ENCODE assay signal across 8 cellular contexts in the genomic region with DNA sequence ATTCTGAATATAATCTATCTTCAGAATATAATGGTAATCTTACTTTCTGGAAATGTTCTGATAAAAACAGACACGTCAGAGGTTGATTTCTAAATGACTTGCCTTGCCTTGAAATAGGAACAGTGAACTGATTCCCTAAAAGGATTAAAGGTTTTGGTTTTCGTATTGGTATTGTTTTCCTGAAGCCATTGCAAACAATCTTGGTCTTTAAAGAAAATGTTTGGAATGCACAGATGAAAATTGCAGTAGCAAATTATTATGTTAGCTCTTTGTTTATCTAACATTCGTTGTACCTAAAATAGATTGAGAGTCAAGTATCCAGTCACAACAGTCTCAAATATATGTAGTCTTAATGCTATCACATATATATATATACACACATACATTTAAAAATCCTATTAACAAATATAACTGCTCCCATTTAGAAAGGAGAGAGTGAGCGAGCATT. TPM values are rescaled to one million over a fixed set of nuclear protein-coding genes. Genes with fewer than 3 reads are reported as not detected.
DNase-seq lines count a peak whose midpoint lies in the region; ATAC-seq lines count a peak whose summit lies in the region.

No MANE protein-coding gene starts in this region.

- peak overlapping the region; percentile 99 for H3K4me3 ChIP-seq in iPS-11a (ENCODE audit: low read depth, low read length)

- peaks cover 38% of the 10 kb centered on the region for H3K27me3 Mint-ChIP-seq in activated T-helper 2 cell treated with anti-CD3 and anti-CD28 coated beads, Interferon-gamma antibody, Interleukin-2, Interleukin-4, amounts not matched to agents 10 μg/mL and 5 μg/mL and 100 μg/mL, durations not matched to agents 14 hours and 24 hours and 36 hours (ENCODE audit: low read depth)
- no peaks in the 10 kb centered on the region for H3K27me3 Mint-ChIP-seq in stimulated activated memory B cell treated with anti-CD40 and anti-IgM and Interleukin-4, amounts not matched to agents 10 μg/mL and 1 μg/mL and 100 μg/mL, for 72 hours

- no peak for ATAC-seq in stimulated activated memory B cell treated with anti-CD40 and anti-IgM and Interleukin-4, amounts not matched to agents 10 μg/mL and 1 μg/mL and 100 μg/mL, for 72 hours

- H3K9me3 Mint-ChIP-seq in activated T-helper 2 cell treated with anti-CD3 and anti-CD28 coated beads, Interferon-gamma antibody, Interleukin-2, Interleukin-4, amounts not matched to agents 10 μg/mL and 5 μg/mL and 100 μg/mL, durations not matched to agents 14 hours and 24 hours and 36 hours, result no peaks in the 10 kb centered on the region
- H3K9me3 Mint-ChIP-seq in stimulated activated memory B cell treated with anti-CD40 and anti-IgM and Interleukin-4, amounts not matched to agents 10 μg/mL and 1 μg/mL and 100 μg/mL, for 72 hours, result no peaks in the 10 kb centered on the region

- H3K27ac Mint-ChIP-seq in activated T-helper 2 cell treated with anti-CD3 and anti-CD28 coated beads, Interferon-gamma antibody, Interleukin-2, Interleukin-4, amounts not matched to agents 10 μg/mL and 5 μg/mL and 100 μg/mL, durations not matched to agents 14 hours and 24 hours and 36 hours, result no peak overlapping the region
- peak overlapping the region; percentile 80 for H3K27ac Mint-ChIP-seq in stimulated activated memory B cell treated with anti-CD40 and anti-IgM and Interleukin-4, amounts not matched to agents 10 μg/mL and 1 μg/mL and 100 μg/mL, for 72 hours

- peak; percentile 32 for DNase-seq in NCI-H2107 treated with DMSO at 0.1 percent for 48 hours (lab: John Stamatoyannopoulos, UW; ENCODE audit: unreplicated experiment)
- DNase-seq in NCI-H2107 (lab: John Stamatoyannopoulos, UW), result no peak
- no peak for DNase-seq in activated T-helper 2 cell treated with anti-CD3 and anti-CD28 coated beads, Interferon-gamma antibody, Interleukin-2, Interleukin-4, amounts not matched to agents 10 μg/mL and 5 μg/mL and 100 μg/mL, durations not matched to agents 14 hours and 24 hours and 36 hours (ENCODE audit: low spot score)
- DNase-seq in GM03348 (ENCODE audit: low spot score), result no peak
- DNase-seq in cortex of kidney (lab: John Stamatoyannopoulos, UW), result no peak
- DNase-seq in occipital lobe (lab: John Stamatoyannopoulos, UW), result no peak

- peak overlapping the region; percentile 61 for H3K4me3 Mint-ChIP-seq in activated T-helper 2 cell treated with anti-CD3 and anti-CD28 coated beads, Interferon-gamma antibody, Interleukin-2, Interleukin-4, amounts not matched to agents 10 μg/mL and 5 μg/mL and 100 μg/mL, durations not matched to agents 14 hours and 24 hours and 36 hours (ENCODE audit: low read depth)
- no peak overlapping the region for H3K4me3 Mint-ChIP-seq in stimulated activated memory B cell treated with anti-CD40 and anti-IgM and Interleukin-4, amounts not matched to agents 10 μg/mL and 1 μg/mL and 100 μg/mL, for 72 hours

- peaks cover 38% of the 10 kb centered on the region for H3K4me1 Mint-ChIP-seq in activated T-helper 2 cell treated with anti-CD3 and anti-CD28 coated beads, Interferon-gamma antibody, Interleukin-2, Interleukin-4, amounts not matched to agents 10 μg/mL and 5 μg/mL and 100 μg/mL, durations not matched to agents 14 hours and 24 hours and 36 hours (ENCODE audit: low read depth)
- peaks cover 33% of the 10 kb centered on the region for H3K4me1 Mint-ChIP-seq in stimulated activated memory B cell treated with anti-CD40 and anti-IgM and Interleukin-4, amounts not matched to agents 10 μg/mL and 1 μg/mL and 100 μg/mL, for 72 hours

- intact Hi-C loops in activated T-helper 2 cell treated with anti-CD3 and anti-CD28 coated beads, Interferon-gamma antibody, Interleukin-2, Interleukin-4, amounts not matched to agents 10 μg/mL and 5 μg/mL and 100 μg/mL, durations not matched to agents 14 hours and 24 hours and 36 hours (cut with micrococcal nuclease), result loop anchor here (1.0 to 5.0 kb wide), 9 partner anchors 14 to 328 kb away; a partner anchor contains a TSS

- H3K36me3 Mint-ChIP-seq in activated T-helper 2 cell treated with anti-CD3 and anti-CD28 coated beads, Interferon-gamma antibody, Interleukin-2, Interleukin-4, amounts not matched to agents 10 μg/mL and 5 μg/mL and 100 μg/mL, durations not matched to agents 14 hours and 24 hours and 36 hours (ENCODE audit: low read depth), result peaks cover 22% of the 10 kb centered on the region
- no peaks in the 10 kb centered on the region for H3K36me3 Mint-ChIP-seq in stimulated activated memory B cell treated with anti-CD40 and anti-IgM and Interleukin-4, amounts not matched to agents 10 μg/mL and 1 μg/mL and 100 μg/mL, for 72 hours

RNA-seq across cellular contexts. Expression of a gene that starts 1.7 kb away (rescaled TPM):
- total RNA-seq in activated T-helper 2 cell treated with anti-CD3 and anti-CD28 coated beads, Interferon-gamma antibody, Interleukin-2, Interleukin-4, amounts not matched to agents 10 μg/mL and 5 μg/mL and 100 μg/mL, durations not matched to agents 14 hours and 24 hours and 36 hours, result 48.7 and 54.4 TPM in 2 replicates
- total RNA-seq in occipital lobe, result 135 TPM
